Comparison of ENCODE assay signal across 20 cellular contexts in the genomic region with DNA sequence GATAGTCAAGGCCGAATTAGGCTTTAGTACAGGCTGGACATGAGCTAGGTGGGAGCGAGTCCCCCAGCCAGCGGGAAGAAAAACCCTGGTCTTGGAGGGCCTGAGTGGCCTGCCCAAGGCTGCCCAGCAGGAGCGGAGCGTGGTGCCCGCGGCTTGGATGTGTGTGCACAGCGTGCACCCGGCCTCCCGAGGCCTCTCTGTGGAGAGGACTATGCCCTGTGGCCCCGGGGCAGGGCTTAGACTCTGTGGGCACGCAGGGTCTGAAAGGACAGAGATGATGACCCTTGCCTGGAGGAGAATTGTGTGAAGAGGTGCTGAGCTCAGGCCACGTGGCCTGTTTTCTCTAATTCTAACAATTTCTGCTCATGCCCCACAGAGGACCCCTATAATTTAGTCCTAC.
"Had no signal": no experiment of that assay in that cellular context is flagged by ENCODE, and none has a peak within 500 bp of the region (broad histone marks: within the 10 kb centered on the region; RNA-seq: fewer than 3 reads in every experiment).

No MANE protein-coding gene starts in this region.

- DNase-seq: effector CD4-positive, alpha-beta T cell; endodermal cell; erythroblast; foreskin keratinocyte; head of caudate nucleus; kidney glomerular epithelial cell; mesenchymal stem cell; midbrain; stimulated activated CD4-positive, alpha-beta T cell treated with anti-CD3 and anti-CD28 coated beads, Interleukin-12 subunit alpha, Interleukin-12 subunit beta, amount 100 ng/mL, for 4 hours; stimulated activated naive CD4-positive, alpha-beta T cell; stomach; substantia nigra; trophoblast cell; uterus had no signal

- H3K4me3 ChIP-seq: coronary artery, hepatocyte, lung, sigmoid colon, skin epidermis, stomach, uterus had no signal

- H3K4me2 ChIP-seq: hepatocyte had no signal

- H3K4me1 ChIP-seq: foreskin keratinocyte, sigmoid colon, uterus had no signal

- H3K36me3 ChIP-seq: sigmoid colon, stomach, uterus had no signal

- H2AFZ ChIP-seq: hepatocyte had no signal

- H3K9me3 ChIP-seq: sigmoid colon, stomach, uterus had no signal

- ATAC-seq: foreskin keratinocyte; natural killer cell treated with Interleukin-12 subunit alpha and Interleukin-12 subunit beta and Interleukin-15 and Interleukin-18, amount 100 ng/mL, for 72 hours had no signal

- H3K27ac ChIP-seq: coronary artery, foreskin keratinocyte, hepatocyte, sigmoid colon, skin epidermis, stomach, uterus had no signal

- H3K27me3 ChIP-seq: hepatocyte, uterus had no signal
